In the genomic region with DNA sequence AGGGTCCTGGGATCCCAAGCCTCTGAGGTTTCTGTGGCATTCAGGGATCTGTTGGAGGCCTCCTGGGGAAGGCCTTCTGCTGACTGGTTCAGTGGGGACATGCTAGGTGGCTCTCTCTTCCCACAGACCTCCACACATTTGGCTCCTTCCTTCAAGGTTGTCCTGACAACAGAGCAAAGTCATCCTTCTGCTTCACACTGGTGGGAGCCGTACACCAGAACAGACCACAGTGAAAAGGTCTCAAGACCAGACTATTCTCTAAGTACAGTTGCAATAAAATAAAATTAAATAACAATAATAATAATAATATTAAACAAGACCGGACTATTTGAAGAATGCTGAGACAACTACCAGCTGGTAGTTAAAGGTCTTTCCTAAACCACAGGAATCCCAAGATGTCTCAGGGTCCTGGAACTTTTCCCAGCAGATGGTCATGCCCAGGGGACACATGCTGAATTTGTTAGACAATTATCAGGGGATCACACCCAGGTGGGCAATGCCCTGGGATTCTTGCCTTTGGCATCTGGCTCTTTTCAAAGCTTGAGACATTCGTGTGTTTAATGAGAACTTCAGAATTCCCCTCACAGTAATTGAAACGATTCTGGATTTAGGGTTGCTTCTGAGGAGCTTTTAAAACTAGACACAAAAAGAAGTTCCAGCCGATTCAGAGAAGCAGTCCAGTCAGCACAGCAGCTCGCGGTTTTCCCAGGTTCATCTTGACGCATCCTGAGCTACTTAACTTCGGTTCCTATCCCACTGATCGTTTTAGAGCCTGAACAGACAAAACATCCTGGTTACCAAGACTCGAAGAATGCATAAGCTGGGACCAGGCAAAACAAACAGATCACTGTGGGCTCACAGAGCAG, we compare ENCODE assay signal across 12 cellular contexts. TPM values are rescaled to one million over a fixed set of nuclear protein-coding genes. Genes with fewer than 3 reads are reported as not detected.
DNase-seq lines count a peak whose midpoint lies in the region; ATAC-seq and TF ChIP-seq lines count a peak whose summit lies in the region.
"Had no signal": no experiment of that assay in that cellular context is flagged by ENCODE, and none has a peak within 500 bp of the region (broad histone marks: within the 10 kb centered on the region; RNA-seq: fewer than 3 reads in every experiment).

No MANE protein-coding gene starts in this region.

- no peak overlapping the region for H3K4me3 Mint-ChIP-seq in GM23338
- H3K4me3 Mint-ChIP-seq in natural killer cell = no peak overlapping the region
- H3K4me3 Mint-ChIP-seq: T-helper 1 cell treated with Interleukin-12 subunit alpha and Interleukin-12 subunit beta and Interleukin-4 antibody, amounts not matched to agents 30 μg/mL and 1 μg/mL, for 36 hours had no signal

- whole genome bisulfite sequencing in body of pancreas, 2 donors = 55 to 63% methylated on average over 10 to 11 of the region's 11 CpGs

- no peaks in the 10 kb centered on the region for H4K20me1 ChIP-seq in GM23338 (replicated peaks; ENCODE audit: insufficient read depth)

- H3K27me3 ChIP-seq in GM23338 (ENCODE audit: insufficient read depth) (no peaks in the 10 kb centered on the region), body of pancreas (no peaks in the 10 kb centered on the region)
- H3K27me3 ChIP-seq: colonic mucosa, vagina had no signal

- H3K4me1 ChIP-seq in GM23338 (ENCODE audit: insufficient read depth) (no peaks in the 10 kb centered on the region), body of pancreas (no peaks in the 10 kb centered on the region)
- H3K4me1 ChIP-seq: colonic mucosa, vagina had no signal

- DNase-seq in GM23338 (ENCODE audit: low spot score) (no peak), RPMI7951 (ENCODE audit: low read depth) (peak; percentile 95), epithelial cell of esophagus (ENCODE audit: low read depth) (peak; percentile 88), skeletal muscle cell (ENCODE audit: low read depth) (peak; percentile 71), Right ventricle myocardium superior (no peak), natural killer cell (no peak), body of pancreas (no peak)
- no peak for DNase-seq in activated naive CD4-positive, alpha-beta T cell treated with anti-CD3 and anti-CD28 coated beads, Interleukin-2, amount 50 U/mL, for 72 hours (ENCODE audit: low spot score in 2 of 2)
- DNase-seq: activated T-cell treated with anti-CD3 and anti-CD28 coated beads for 4 hours, colonic mucosa had no signal

- TF ChIP-seq CTCF in GM23338 (conservative IDR thresholded peaks at IDR 0.05; ENCODE audit: low read depth in 2 of 2) = no peak
- no peak for TF ChIP-seq CTCF in epithelial cell of esophagus (IDR thresholded peaks at IDR 0.05; ENCODE audit: insufficient read depth, low read depth, low read length, missing control alignments)
- no peak for TF ChIP-seq CTCF in natural killer cell (IDR thresholded peaks at IDR 0.05)
- no peak for TF ChIP-seq CTCF in body of pancreas (IDR thresholded peaks at IDR 0.05)

- H3K36me3 Mint-ChIP-seq in GM23338 (ENCODE audit: low read depth) (peaks cover 6% of the 10 kb centered on the region; the same call in 1 of the 3 replicates), natural killer cell (no peaks in the 10 kb centered on the region)
- H3K36me3 Mint-ChIP-seq in activated naive CD4-positive, alpha-beta T cell treated with anti-CD3 and anti-CD28 coated beads, Interleukin-2, amount 50 U/mL, for 72 hours = no peaks in the 10 kb centered on the region

- no peak overlapping the region for H3K4me2 ChIP-seq in GM23338

- H3K36me3 ChIP-seq in GM23338 (ENCODE audit: insufficient read depth) (no peaks in the 10 kb centered on the region), body of pancreas (replicated peaks in 1 of 2; ENCODE audit: insufficient read depth in 1 of 2, low read depth in 2 of 2) (no peaks in the 10 kb centered on the region)
- H3K36me3 ChIP-seq: colonic mucosa, vagina had no signal

- no peaks in the 10 kb centered on the region for H3K79me2 ChIP-seq in GM23338 (replicated peaks; ENCODE audit: insufficient read depth)

- H3K27ac ChIP-seq in GM23338 (ENCODE audit: low read depth) (0 out of 2 replicates have a peak overlapping the region, but pooled peaks have one; percentile 20), body of pancreas (no peak overlapping the region)
- H3K27ac ChIP-seq: colonic mucosa, vagina had no signal

- no peaks in the 10 kb centered on the region for H3K9me2 ChIP-seq in GM23338 (ENCODE audit: insufficient read depth)

- no peak for TF ChIP-seq POLR2A in body of pancreas (IDR thresholded peaks at IDR 0.05)

- no peak overlapping the region for H2AFZ ChIP-seq in GM23338

- H3K4me3 ChIP-seq in GM23338 (no peak overlapping the region), epithelial cell of esophagus (ENCODE audit: low read length) (no peak overlapping the region), skeletal muscle cell (ENCODE audit: low read depth, low read length) (no peak overlapping the region), body of pancreas (no peak overlapping the region)
- H3K4me3 ChIP-seq: colonic mucosa, vagina had no signal

- H3F3A ChIP-seq in GM23338 (replicated peaks; ENCODE audit: low read depth) = no peaks in the 10 kb centered on the region

- H3K4me1 Mint-ChIP-seq in GM23338 (no peaks in the 10 kb centered on the region), natural killer cell (no peaks in the 10 kb centered on the region)

- intact Hi-C loops in Right ventricle myocardium superior (cut with DNase I) (no loop called here), natural killer cell (cut with micrococcal nuclease) (no loop called here), body of pancreas (cut with DNase I) (no loop called here)

- ATAC-seq in GM23338 (no peak), Right ventricle myocardium superior (ENCODE audit: poor library complexity) (no peak), natural killer cell (no peak), body of pancreas (no peak)
- no peak for ATAC-seq in activated naive CD4-positive, alpha-beta T cell treated with anti-CD3 and anti-CD28 coated beads, Interleukin-2, amount 50 U/mL, for 72 hours

- H3K9me3 Mint-ChIP-seq in GM23338 = no peaks in the 10 kb centered on the region; the same call in 2 of the 3 replicates
- no peaks in the 10 kb centered on the region for H3K9me3 Mint-ChIP-seq in activated naive CD4-positive, alpha-beta T cell treated with anti-CD3 and anti-CD28 coated beads, Interleukin-2, amount 50 U/mL, for 72 hours
- no peaks in the 10 kb centered on the region for H3K9me3 Mint-ChIP-seq in natural killer cell
- H3K9me3 Mint-ChIP-seq: T-helper 1 cell treated with Interleukin-12 subunit alpha and Interleukin-12 subunit beta and Interleukin-4 antibody, amounts not matched to agents 30 μg/mL and 1 μg/mL, for 36 hours had no signal

- H3K27ac Mint-ChIP-seq in GM23338 (no peak overlapping the region), natural killer cell (no peak overlapping the region)
- H3K27ac Mint-ChIP-seq in activated naive CD4-positive, alpha-beta T cell treated with anti-CD3 and anti-CD28 coated beads, Interleukin-2, amount 50 U/mL, for 72 hours = no peak overlapping the region
- H3K27ac Mint-ChIP-seq: T-helper 1 cell treated with Interleukin-12 subunit alpha and Interleukin-12 subunit beta and Interleukin-4 antibody, amounts not matched to agents 30 μg/mL and 1 μg/mL, for 36 hours had no signal

- H3K9me3 ChIP-seq in body of pancreas = no peaks in the 10 kb centered on the region
- H3K9me3 ChIP-seq: colonic mucosa, vagina had no signal

- H3K27me3 Mint-ChIP-seq in GM23338 (ENCODE audit: insufficient read depth, low read depth, poor library complexity) = peaks cover 11% of the 10 kb centered on the region
- peaks cover 20% of the 10 kb centered on the region in 2 donors for H3K27me3 Mint-ChIP-seq in natural killer cell (ENCODE audit: low read depth in 2 of 2)

TF ChIP-seq in GM23338, 12 proteins besides CTCF, POLR2A, EP300 and RAD21:
- TF ChIP-seq, protein P1, sequence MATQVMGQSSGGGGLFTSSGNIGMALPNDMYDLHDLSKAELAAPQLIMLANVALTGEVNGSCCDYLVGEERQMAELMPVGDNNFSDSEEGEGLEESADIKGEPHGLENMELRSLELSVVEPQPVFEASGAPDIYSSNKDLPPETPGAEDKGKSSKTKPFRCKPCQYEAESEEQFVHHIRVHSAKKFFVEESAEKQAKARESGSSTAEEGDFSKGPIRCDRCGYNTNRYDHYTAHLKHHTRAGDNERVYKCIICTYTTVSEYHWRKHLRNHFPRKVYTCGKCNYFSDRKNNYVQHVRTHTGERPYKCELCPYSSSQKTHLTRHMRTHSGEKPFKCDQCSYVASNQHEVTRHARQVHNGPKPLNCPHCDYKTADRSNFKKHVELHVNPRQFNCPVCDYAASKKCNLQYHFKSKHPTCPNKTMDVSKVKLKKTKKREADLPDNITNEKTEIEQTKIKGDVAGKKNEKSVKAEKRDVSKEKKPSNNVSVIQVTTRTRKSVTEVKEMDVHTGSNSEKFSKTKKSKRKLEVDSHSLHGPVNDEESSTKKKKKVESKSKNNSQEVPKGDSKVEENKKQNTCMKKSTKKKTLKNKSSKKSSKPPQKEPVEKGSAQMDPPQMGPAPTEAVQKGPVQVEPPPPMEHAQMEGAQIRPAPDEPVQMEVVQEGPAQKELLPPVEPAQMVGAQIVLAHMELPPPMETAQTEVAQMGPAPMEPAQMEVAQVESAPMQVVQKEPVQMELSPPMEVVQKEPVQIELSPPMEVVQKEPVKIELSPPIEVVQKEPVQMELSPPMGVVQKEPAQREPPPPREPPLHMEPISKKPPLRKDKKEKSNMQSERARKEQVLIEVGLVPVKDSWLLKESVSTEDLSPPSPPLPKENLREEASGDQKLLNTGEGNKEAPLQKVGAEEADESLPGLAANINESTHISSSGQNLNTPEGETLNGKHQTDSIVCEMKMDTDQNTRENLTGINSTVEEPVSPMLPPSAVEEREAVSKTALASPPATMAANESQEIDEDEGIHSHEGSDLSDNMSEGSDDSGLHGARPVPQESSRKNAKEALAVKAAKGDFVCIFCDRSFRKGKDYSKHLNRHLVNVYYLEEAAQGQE (IDR thresholded peaks at IDR 0.05; ENCODE audit: unreplicated experiment) = no peak

RNA-seq across cellular contexts. Expression of gene HTR1D, which starts 22.9 kb away (rescaled TPM):
- total RNA-seq in GM23338 (2014; rRNA removed; shearing (Covaris generic)) = 4.1 and 4.7 TPM in 2 replicates
- polyA plus RNA-seq in GM23338 (2016; fragmentation: Nextera tagmentation; extraction: Ambion mirVana) = 2.1 and 2.4 TPM in 2 replicates
- total RNA-seq in RPMI7951 (2014; rRNA removed; shearing (Covaris generic)) = 0.12 TPM in 1 of 2 replicates, not detected in the other
- total RNA-seq in Right ventricle myocardium superior = not detected
- not detected for total RNA-seq in activated naive CD4-positive, alpha-beta T cell treated with anti-CD3 and anti-CD28 coated beads, Interleukin-2, amount 50 U/mL, for 72 hours
- total RNA-seq in natural killer cell = not detected
- not detected for total RNA-seq in body of pancreas
- total RNA-seq: vagina had no signal

RNA-seq across cellular contexts. Expression of gene LUZP1, which starts 25.7 kb away (rescaled TPM):
- 44.1 and 45.7 TPM in 2 replicates for total RNA-seq in GM23338 (2014; rRNA removed; shearing (Covaris generic))
- 125 and 152 TPM in 2 replicates for polyA plus RNA-seq in GM23338 (2016; fragmentation: Nextera tagmentation; extraction: Ambion mirVana)
- total RNA-seq in RPMI7951 (2014; rRNA removed; shearing (Covaris generic)) = 17.8 and 18.4 TPM in 2 replicates
- 26.3 TPM for total RNA-seq in Right ventricle myocardium superior
- 10 to 100 TPM; 18.5 to 21.4 TPM for total RNA-seq in activated naive CD4-positive, alpha-beta T cell treated with anti-CD3 and anti-CD28 coated beads, Interleukin-2, amount 50 U/mL, for 72 hours
- 10 to 100 TPM; 37.0 to 49.4 (median 39.6) TPM for total RNA-seq in natural killer cell
- total RNA-seq in body of pancreas = 1 to 10 TPM; 4.6 to 8.0 TPM

Comparison
In these comparisons a context has a peak if more than half of its experiments do, and no peak if none do; other contexts are left out.
1. DNase-seq: peak in RPMI7951 (single experiment), epithelial cell of esophagus (single experiment) and skeletal muscle cell (single experiment); none in GM23338 (single experiment), Right ventricle myocardium superior (single experiment), activated naive CD4-positive, alpha-beta T cell treated with anti-CD3 and anti-CD28 coated beads, Interleukin-2, amount 50 U/mL, for 72 hours (0 of 2), natural killer cell (single experiment) and body of pancreas (0 of 4).